In the genomic region with DNA sequence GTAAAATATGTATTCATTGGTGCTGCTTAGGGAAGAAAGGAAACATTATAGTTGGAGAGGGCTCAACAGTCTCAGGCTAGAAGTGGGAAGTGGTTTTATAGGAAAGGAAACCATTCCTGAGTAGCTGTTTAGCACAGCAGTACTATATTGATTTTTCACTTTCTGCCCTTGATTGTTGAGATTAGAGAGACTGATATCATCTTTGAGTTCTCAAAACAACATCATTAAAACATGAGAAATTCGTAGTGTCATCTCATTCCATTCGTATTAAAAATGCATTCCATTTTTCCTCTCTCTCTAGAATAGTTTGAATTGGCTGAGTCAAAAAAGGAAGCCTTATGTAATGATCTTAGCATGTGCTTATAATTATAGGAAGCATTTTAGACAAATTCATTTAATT, we compare ENCODE assay signal across 16 cellular contexts. TPM values are rescaled to one million over a fixed set of nuclear protein-coding genes. Genes with fewer than 3 reads are reported as not detected.
DNase-seq lines count a peak whose midpoint lies in the region; ATAC-seq, FAIRE-seq and TF ChIP-seq lines count a peak whose summit lies in the region.
"Had no signal": no experiment of that assay in that cellular context is flagged by ENCODE, and none has a peak within 500 bp of the region (broad histone marks: within the 10 kb centered on the region; RNA-seq: fewer than 3 reads in every experiment).

No MANE protein-coding gene starts in this region.

- H3K9me3 ChIP-seq in adipocyte (ENCODE audit: control insufficient read depth, low read length): no peaks in the 10 kb centered on the region
- H3K9me3 ChIP-seq: prostate gland, spleen had no signal

- peak overlapping the region; percentile 62 for H3K4me3 ChIP-seq in adipocyte (ENCODE audit: low read length)
- H3K4me3 ChIP-seq: prostate gland, spleen had no signal

- no peak overlapping the region for H3K9ac ChIP-seq in adipocyte (ENCODE audit: low read length)

- DNase-seq in D721Med (ENCODE audit: insufficient read length, low spot score) (no peak), HT-29 (ENCODE audit: low spot score) (peak; percentile 4), adipocyte (ENCODE audit: low read depth) (peak; percentile 65), iris pigment epithelial cell (ENCODE audit: low read depth) (peak; percentile 77), NCI-H1417 treated with DMSO at 0.1 percent for 48 hours (lab: John Stamatoyannopoulos, UW) (no peak), NCI-H1092 treated with DMSO at 0.1 percent for 48 hours (lab: John Stamatoyannopoulos, UW) (no peak)
- DNase-seq: activated CD4-positive, alpha-beta T cell treated with anti-CD3 and anti-CD28 coated beads, Interleukin-2, amount 50 U/mL, for 48 hours; activated T-cell treated with anti-CD3 and anti-CD28 coated beads for 4 hours; C1 segment of cervical spinal cord; NCI-H1105; RPMI8226; spleen; T-cell had no signal

- H3K4me1 ChIP-seq in adipocyte (ENCODE audit: control insufficient read depth, insufficient read depth, low read length): no peaks in the 10 kb centered on the region
- H3K4me1 ChIP-seq: prostate gland, spleen had no signal

- TF ChIP-seq CTCF in D721Med (IDR thresholded peaks at IDR 0.05; ENCODE audit: insufficient read depth, missing control alignments): no peak

- H3K27me3 ChIP-seq in adipocyte (replicated peaks; ENCODE audit: control insufficient read depth, insufficient read depth, low read length): no peaks in the 10 kb centered on the region
- H3K27me3 ChIP-seq: spleen had no signal

- no peak for ATAC-seq in activated CD4-positive, CD25-positive, alpha-beta regulatory T cell treated with anti-CD3 and anti-CD28 coated beads, Interleukin-2, amount 50 U/mL, for 24 hours
- no peak for ATAC-seq in HG03097 (IDR thresholded peaks at IDR 0.05; ENCODE audit: low FRiP score, unreplicated experiment)
- ATAC-seq: T-cell had no signal

- peak; percentile 60 for FAIRE-seq in D721Med (lab: Jason Lieb, UNC)

- no peaks in the 10 kb centered on the region for H3K36me3 ChIP-seq in adipocyte (ENCODE audit: control insufficient read depth, insufficient read depth, low read length, severe bottlenecking)
- H3K36me3 ChIP-seq: prostate gland, spleen had no signal

RNA-seq across cellular contexts. Expression of a gene that starts 14.1 kb away (rescaled TPM):
- 3.7 and 4.0 TPM in 2 replicates for total RNA-seq in HT-29 (2014; rRNA removed; shearing (Covaris generic))

RNA-seq across cellular contexts. Expression of a gene that starts 14.2 kb away (rescaled TPM):
- 4.0 and 5.2 TPM in 2 replicates for total RNA-seq in HT-29 (2014; rRNA removed; shearing (Covaris generic))

RNA-seq across cellular contexts. Expression of a gene that starts 40.6 kb away (rescaled TPM):
- 1.8 and 2.8 TPM in 2 replicates for total RNA-seq in HT-29 (2014; rRNA removed; shearing (Covaris generic))

Comparison
In these comparisons a context has a peak if more than half of its experiments do, and no peak if none do; other contexts are left out.
1. DNase-seq: peak in HT-29 (single experiment), adipocyte (single experiment) and iris pigment epithelial cell (single experiment); none in D721Med (single experiment), NCI-H1417 treated with DMSO at 0.1 percent for 48 hours (single experiment) and NCI-H1092 treated with DMSO at 0.1 percent for 48 hours (single experiment).